ENCODE assay signal across 23 cellular contexts in genomic region chr17:34299017-34299416, GRCh38. TPM values are rescaled to one million over a fixed set of nuclear protein-coding genes. Genes with fewer than 3 reads are reported as not detected.
"Had no signal": no experiment of that assay in that cellular context is flagged by ENCODE, and none has a peak within 500 bp of the region (broad histone marks: within the 10 kb centered on the region; RNA-seq: fewer than 3 reads in every experiment).

No MANE protein-coding gene starts in this region.

- H3K4me3 Mint-ChIP-seq: activated naive CD8-positive, alpha-beta T cell treated with anti-CD3 and anti-CD28 coated beads for 36 hours; stimulated activated memory B cell treated with anti-CD40 and anti-IgM and Interleukin-4, amounts not matched to agents 10 μg/mL and 1 μg/mL and 100 μg/mL, for 72 hours had no signal

- H3K27me3 ChIP-seq: breast epithelium, sigmoid colon, suprapubic skin, tibial nerve had no signal

- H3K27ac Mint-ChIP-seq: activated naive CD8-positive, alpha-beta T cell treated with anti-CD3 and anti-CD28 coated beads for 36 hours; stimulated activated memory B cell treated with anti-CD40 and anti-IgM and Interleukin-4, amounts not matched to agents 10 μg/mL and 1 μg/mL and 100 μg/mL, for 72 hours had no signal

- H3K27ac ChIP-seq: breast epithelium, suprapubic skin, tibial nerve had no signal

- H3K36me3 Mint-ChIP-seq: activated naive CD8-positive, alpha-beta T cell treated with anti-CD3 and anti-CD28 coated beads for 36 hours; stimulated activated memory B cell treated with anti-CD40 and anti-IgM and Interleukin-4, amounts not matched to agents 10 μg/mL and 1 μg/mL and 100 μg/mL, for 72 hours had no signal

- H3K9me3 ChIP-seq: breast epithelium, sigmoid colon, stomach, suprapubic skin, tibial nerve had no signal

- ATAC-seq: left cardiac atrium; stimulated activated memory B cell treated with anti-CD40 and anti-IgM and Interleukin-4, amounts not matched to agents 10 μg/mL and 1 μg/mL and 100 μg/mL, for 72 hours had no signal

- DNase-seq: activated CD4-positive, alpha-beta T cell treated with anti-CD3 and anti-CD28 coated beads, Interleukin-2, amount 50 U/mL, for 48 hours; activated naive CD4-positive, alpha-beta T cell treated with Interleukin-2 at 50 U/mL for 16 hours; activated naive CD8-positive, alpha-beta T cell treated with anti-CD3 and anti-CD28 coated beads for 36 hours; activated T-cell treated with anti-CD3 and anti-CD28 coated beads, Interleukin-2, amount 50 U/mL, for 48 hours; erythroblast; foreskin melanocyte; left cardiac atrium; occipital lobe; retina; sigmoid colon; stimulated activated CD4-positive, alpha-beta T cell treated with anti-CD3 and anti-CD28 coated beads, Interleukin-15, amount 100 ng/mL, for 24 hours; stomach; T-helper 9 cell had no signal

- H3K4me3 ChIP-seq: breast epithelium, sigmoid colon, smooth muscle cell, stomach, suprapubic skin, tibial nerve had no signal

- H3K36me3 ChIP-seq: breast epithelium, sigmoid colon, stomach, suprapubic skin, tibial nerve had no signal

- H3K9me3 Mint-ChIP-seq: activated naive CD8-positive, alpha-beta T cell treated with anti-CD3 and anti-CD28 coated beads for 36 hours; stimulated activated memory B cell treated with anti-CD40 and anti-IgM and Interleukin-4, amounts not matched to agents 10 μg/mL and 1 μg/mL and 100 μg/mL, for 72 hours had no signal

RNA-seq across cellular contexts. Expression of gene CCL11, which starts 13.5 kb away (rescaled TPM):
- total RNA-seq: activated CD8-positive, alpha-beta memory T cell treated with anti-CD3 and anti-CD28 coated beads for 36 hours; activated naive CD8-positive, alpha-beta T cell treated with anti-CD3 and anti-CD28 coated beads for 36 hours; cerebellum; liver; occipital lobe; smooth muscle cell; suprapubic skin; T-helper 1 cell treated with Interleukin-12 subunit alpha and Interleukin-12 subunit beta and Interleukin-4 antibody, amounts not matched to agents 30 ng/mL and 1 ng/mL, for 36 hours had no signal
- polyA plus RNA-seq: liver, neural cell, smooth muscle cell had no signal

RNA-seq across cellular contexts. Expression of gene CCL8, which starts 20.2 kb away (rescaled TPM):
- total RNA-seq: activated CD8-positive, alpha-beta memory T cell treated with anti-CD3 and anti-CD28 coated beads for 36 hours; activated naive CD8-positive, alpha-beta T cell treated with anti-CD3 and anti-CD28 coated beads for 36 hours; liver; smooth muscle cell; T-helper 1 cell treated with Interleukin-12 subunit alpha and Interleukin-12 subunit beta and Interleukin-4 antibody, amounts not matched to agents 30 ng/mL and 1 ng/mL, for 36 hours; tibial nerve had no signal
- polyA plus RNA-seq: neural cell, smooth muscle cell had no signal

RNA-seq across cellular contexts. Expression of gene CCL7, which starts 29.0 kb away (rescaled TPM):
- total RNA-seq: activated CD8-positive, alpha-beta memory T cell treated with anti-CD3 and anti-CD28 coated beads for 36 hours; activated naive CD8-positive, alpha-beta T cell treated with anti-CD3 and anti-CD28 coated beads for 36 hours; breast epithelium; cerebellum; left cardiac atrium; liver; occipital lobe; sigmoid colon; stomach; T-helper 1 cell treated with Interleukin-12 subunit alpha and Interleukin-12 subunit beta and Interleukin-4 antibody, amounts not matched to agents 30 ng/mL and 1 ng/mL, for 36 hours; tibial nerve had no signal
- polyA plus RNA-seq: liver, neural cell, stomach had no signal

RNA-seq across cellular contexts. Expression of gene CCL2, which starts 43.9 kb away (rescaled TPM):
- total RNA-seq: activated CD8-positive, alpha-beta memory T cell treated with anti-CD3 and anti-CD28 coated beads for 36 hours; activated naive CD8-positive, alpha-beta T cell treated with anti-CD3 and anti-CD28 coated beads for 36 hours had no signal

RNA-seq across cellular contexts. Expression of gene CCL13, which starts 57.3 kb away (rescaled TPM):
- total RNA-seq: activated CD8-positive, alpha-beta memory T cell treated with anti-CD3 and anti-CD28 coated beads for 36 hours; activated naive CD8-positive, alpha-beta T cell treated with anti-CD3 and anti-CD28 coated beads for 36 hours; occipital lobe; smooth muscle cell; T-helper 1 cell treated with Interleukin-12 subunit alpha and Interleukin-12 subunit beta and Interleukin-4 antibody, amounts not matched to agents 30 ng/mL and 1 ng/mL, for 36 hours had no signal
- polyA plus RNA-seq: neural cell, smooth muscle cell had no signal
